10 cellular contexts compared by ENCODE assay signal in the genomic region with DNA sequence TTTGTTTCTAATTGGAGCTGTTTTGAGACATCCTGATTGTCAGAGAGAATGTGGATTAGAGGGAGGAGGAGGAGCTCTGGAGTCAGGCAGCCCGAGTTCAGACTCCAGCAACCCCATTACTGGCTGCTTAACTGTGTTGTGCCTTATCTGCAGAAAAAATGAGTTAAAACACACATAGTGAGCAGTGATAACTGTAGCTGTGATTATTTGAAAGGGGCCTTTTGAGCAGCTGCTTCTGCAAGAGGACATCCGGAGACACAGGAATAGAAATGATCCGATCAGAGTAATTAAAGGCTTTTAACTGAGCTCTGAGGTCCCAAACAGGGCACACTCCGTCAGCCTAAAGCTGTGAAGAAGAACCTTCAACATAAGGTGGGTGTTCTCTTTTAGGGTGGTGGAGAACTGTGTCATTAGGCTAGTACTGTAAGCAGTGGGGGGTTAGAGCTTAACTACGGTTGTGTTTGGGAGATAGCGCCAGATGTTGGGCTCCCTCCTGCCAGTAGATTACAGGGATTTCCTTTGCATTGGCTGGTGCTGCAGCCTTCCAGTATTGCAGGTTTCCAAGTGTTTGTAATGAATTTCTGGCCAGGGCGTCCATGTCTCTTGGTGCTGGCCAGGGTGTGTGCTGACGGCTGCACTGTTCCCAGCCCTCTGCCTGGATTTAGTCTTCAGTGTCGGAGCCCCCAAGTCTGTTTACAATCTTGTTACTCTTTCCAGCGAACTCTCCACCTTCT. TPM values are rescaled to one million over a fixed set of nuclear protein-coding genes. Genes with fewer than 3 reads are reported as not detected.
A peak's percentile ranks its signal among the peaks of the same experiment; 100 is the strongest.
DNase-seq lines count a peak whose midpoint lies in the region; ATAC-seq, FAIRE-seq and TF ChIP-seq lines count a peak whose summit lies in the region.
"Had no signal": no experiment of that assay in that cellular context is flagged by ENCODE, and none has a peak within 500 bp of the region (broad histone marks: within the 10 kb centered on the region; RNA-seq: fewer than 3 reads in every experiment).

No MANE protein-coding gene starts in this region.

- no peak overlapping the region for H3K27ac Mint-ChIP-seq in activated CD4-positive, alpha-beta T cell treated with anti-CD3 and anti-CD28 coated beads for 36 hours

- POLR2A ChIA-PET in activated CD4-positive, alpha-beta T cell treated with anti-CD3 and anti-CD28 coated beads for 36 hours (lab: Charles Lee), result no interaction called here

- FAIRE-seq in D721Med (lab: Jason Lieb, UNC), result peak; percentile 92
- FAIRE-seq: HTR-8/SVneo had no signal

- H3K36me3 ChIP-seq in WERI-Rb-1, result peaks cover 8% of the 10 kb centered on the region; the same call in 1 of the 2 replicates
- no peaks in the 10 kb centered on the region for H3K36me3 ChIP-seq in left ventricle myocardium inferior
- no peaks in the 10 kb centered on the region for H3K36me3 ChIP-seq in psoas muscle (ENCODE audit: insufficient read depth in 1 of 2, low read depth in 1 of 2)

- 3 to 7% (median 6%) methylated on average over 10 of the region's 10 CpGs for WGBS in psoas muscle, 3 donors

- no peaks in the 10 kb centered on the region for H3K27me3 Mint-ChIP-seq in activated CD4-positive, alpha-beta T cell treated with anti-CD3 and anti-CD28 coated beads for 36 hours

- peaks cover 65% of the 10 kb centered on the region for H3K4me1 Mint-ChIP-seq in activated CD4-positive, alpha-beta T cell treated with anti-CD3 and anti-CD28 coated beads for 36 hours

- DNase-seq in D721Med (ENCODE audit: insufficient read length, low spot score) (no peak), WERI-Rb-1 (peak; percentile 88), left ventricle myocardium inferior (peak; percentile 33), psoas muscle (no peak), NCI-H187 treated with DMSO at 0.1 percent for 48 hours (lab: John Stamatoyannopoulos, UW) (no peak), RPMI8226 (no peak)
- DNase-seq in activated CD4-positive, alpha-beta T cell treated with anti-CD3 and anti-CD28 coated beads for 36 hours, result no peak
- DNase-seq: activated CD4-positive, alpha-beta T cell treated with anti-CD3 and anti-CD28 coated beads, Interleukin-2, amount 50 U/mL, for 4 hours had no signal

- H3K9me3 ChIP-seq in WERI-Rb-1 (ENCODE audit: severe bottlenecking) (no peaks in the 10 kb centered on the region), left ventricle myocardium inferior (replicated peaks) (no peaks in the 10 kb centered on the region), psoas muscle (no peaks in the 10 kb centered on the region)

- no peaks in the 10 kb centered on the region for H3K27me3 ChIP-seq in WERI-Rb-1 (ENCODE audit: insufficient read depth, low read depth, severe bottlenecking)
- H3K27me3 ChIP-seq in left ventricle myocardium inferior (ENCODE audit: low read depth), result no peaks in the 10 kb centered on the region
- H3K27me3 ChIP-seq in psoas muscle (ENCODE audit: insufficient read depth in 3 of 3, low read length in 2 of 3), result no peaks in the 10 kb centered on the region

- peaks cover 100% of the 10 kb centered on the region for H3K4me1 ChIP-seq in left ventricle myocardium inferior
- peaks cover 99% of the 10 kb centered on the region for H3K4me1 ChIP-seq in psoas muscle

- peak overlapping the region; percentile 44 for H3K4me3 ChIP-seq in WERI-Rb-1 (ENCODE audit: low read depth, low read length)
- peak overlapping the region; percentile 59 for H3K4me3 ChIP-seq in left ventricle myocardium inferior
- H3K4me3 ChIP-seq in psoas muscle, result peak overlapping the region; percentile 48

- TF ChIP-seq CTCF in D721Med (IDR thresholded peaks at IDR 0.05; ENCODE audit: insufficient read depth, missing control alignments), result no peak
- TF ChIP-seq CTCF in WERI-Rb-1 (IDR thresholded peaks at IDR 0.05; ENCODE audit: low read depth, low read length), result no peak
- TF ChIP-seq CTCF in left ventricle myocardium inferior (IDR thresholded peaks at IDR 0.05; ENCODE audit: borderline replicate concordance), result no peak
- TF ChIP-seq CTCF in psoas muscle (IDR thresholded peaks at IDR 0.05), result no peak

- H3K4me3 Mint-ChIP-seq in activated CD4-positive, alpha-beta T cell treated with anti-CD3 and anti-CD28 coated beads for 36 hours, result no peak overlapping the region

- H3K36me3 Mint-ChIP-seq in activated CD4-positive, alpha-beta T cell treated with anti-CD3 and anti-CD28 coated beads for 36 hours (ENCODE audit: low read depth), result peaks cover 6% of the 10 kb centered on the region

- ATAC-seq in psoas muscle (peak; percentile 15 to 50 (median 38)), HG03095 (IDR thresholded peaks at IDR 0.05; ENCODE audit: unreplicated experiment) (no peak)
- ATAC-seq in activated CD4-positive, alpha-beta T cell treated with anti-CD3 and anti-CD28 coated beads for 36 hours, result no peak

- no peaks in the 10 kb centered on the region for H3K9me3 Mint-ChIP-seq in activated CD4-positive, alpha-beta T cell treated with anti-CD3 and anti-CD28 coated beads for 36 hours (ENCODE audit: low read depth)

- H3K27ac ChIP-seq in WERI-Rb-1, result peak overlapping the region; percentile 95
- peak overlapping the region; percentile 76 for H3K27ac ChIP-seq in left ventricle myocardium inferior (replicated peaks)
- peak overlapping the region; percentile 77 for H3K27ac ChIP-seq in psoas muscle

- intact Hi-C loops in left ventricle myocardium inferior (cut with micrococcal nuclease) (no loop called here), psoas muscle (cut with DNase I) (no loop called here)
- intact Hi-C loops in activated CD4-positive, alpha-beta T cell treated with anti-CD3 and anti-CD28 coated beads for 36 hours (cut with DNase I, micrococcal nuclease), result no loop called here

- CTCF ChIA-PET in activated CD4-positive, alpha-beta T cell treated with anti-CD3 and anti-CD28 coated beads for 36 hours (lab: Charles Lee), result interaction anchor here (1.7 kb wide), 1 partner anchor 10 kb away, joined by 3 read pairs; no protein-coding TSS in a partner anchor

RNA-seq across cellular contexts. Expression of a gene that starts 24.3 kb away (rescaled TPM):
- total RNA-seq in left ventricle myocardium inferior (212 TPM), psoas muscle (100 to 1,000 TPM; 163 to 214 (median 187) TPM)
- 100 to 1,000 TPM; 124 to 224 (median 126) TPM for polyA plus RNA-seq in psoas muscle
- total RNA-seq in activated CD4-positive, alpha-beta T cell treated with anti-CD3 and anti-CD28 coated beads for 36 hours, result 100 to 1,000 TPM; 196 to 206 TPM

Comparison
In these comparisons a context has a peak if more than half of its experiments do, and no peak if none do; other contexts are left out.
1. DNase-seq: peak in WERI-Rb-1 (single experiment) and left ventricle myocardium inferior (single experiment); none in D721Med (single experiment), psoas muscle (0 of 2), NCI-H187 treated with DMSO at 0.1 percent for 48 hours (single experiment), RPMI8226 (single experiment) and activated CD4-positive, alpha-beta T cell treated with anti-CD3 and anti-CD28 coated beads for 36 hours (single experiment).
2. ATAC-seq: peak in psoas muscle (4 of 4); none in HG03095 (single experiment) and activated CD4-positive, alpha-beta T cell treated with anti-CD3 and anti-CD28 coated beads for 36 hours (single experiment).
3. Peak in every context shown above with its lines, with median percentiles within 50 percentile points of each other: H3K27ac ChIP-seq and H3K4me3 ChIP-seq.